16 cellular contexts compared by ENCODE assay signal in the genomic region with DNA sequence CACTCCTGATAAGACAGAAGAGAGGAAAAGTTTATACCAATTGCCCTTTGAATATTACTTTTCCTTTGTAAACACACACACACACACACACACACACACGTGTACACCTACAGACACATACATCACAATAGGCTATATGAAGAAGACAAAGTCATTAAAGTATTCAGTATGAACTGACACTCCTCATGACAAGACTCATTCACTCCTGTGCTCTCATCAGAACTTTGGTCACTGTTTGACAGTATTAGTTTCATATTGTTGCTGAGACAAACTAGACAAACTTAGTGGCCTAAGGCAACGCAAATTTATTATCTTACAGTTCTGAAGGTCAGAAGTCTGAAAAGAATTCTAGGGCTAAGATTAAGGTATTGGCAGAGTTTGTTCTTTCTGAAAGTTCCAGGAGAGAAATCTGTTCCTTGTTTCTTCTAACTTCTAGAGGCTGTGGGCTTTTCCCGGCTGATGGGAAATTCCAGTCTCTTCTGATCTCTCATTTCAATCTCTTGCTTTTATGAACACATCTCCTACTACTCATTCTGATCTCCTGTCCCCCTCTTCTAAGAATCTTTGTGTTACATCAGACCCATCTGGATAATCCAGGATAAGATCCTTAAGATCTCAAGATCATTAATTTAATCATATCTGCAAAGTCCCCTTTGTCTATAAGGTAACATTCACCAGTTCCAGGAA.
DNase-seq lines count a peak whose midpoint lies in the region; ATAC-seq and TF ChIP-seq lines count a peak whose summit lies in the region.
"Had no signal": no experiment of that assay in that cellular context is flagged by ENCODE, and none has a peak within 500 bp of the region (broad histone marks: within the 10 kb centered on the region; RNA-seq: fewer than 3 reads in every experiment).

No MANE protein-coding gene starts in this region.

- H3K27ac ChIP-seq in dorsolateral prefrontal cortex = no peak overlapping the region
- H3K27ac ChIP-seq in uterus = no peak overlapping the region
- H3K27ac ChIP-seq: brain microvascular endothelial cell, heart right ventricle, pancreas, VCaP had no signal

- H3K27me3 Mint-ChIP-seq in endothelial cell (ENCODE audit: unreplicated experiment) = peaks cover 1% of the 10 kb centered on the region

- H3K4me3 ChIP-seq in dorsolateral prefrontal cortex (no peak overlapping the region), uterus (no peak overlapping the region)
- H3K4me3 ChIP-seq: heart right ventricle, pancreas had no signal

- peak overlapping the region; percentile 74 for H3K27ac Mint-ChIP-seq in endothelial cell (ENCODE audit: unreplicated experiment)
- H3K27ac Mint-ChIP-seq: B cell had no signal

- H3K9me3 ChIP-seq in uterus = no peaks in the 10 kb centered on the region
- H3K9me3 ChIP-seq: pancreas had no signal

- ATAC-seq in GM18499 (IDR thresholded peaks at IDR 0.05; ENCODE audit: insufficient read depth, unreplicated experiment) = peak; percentile 46
- peak; percentile 68 for ATAC-seq in GM19463 (IDR thresholded peaks at IDR 0.05; ENCODE audit: unreplicated experiment)
- ATAC-seq in HG03045 (IDR thresholded peaks at IDR 0.05; ENCODE audit: unreplicated experiment) = peak; percentile 74
- ATAC-seq in HG03139 (IDR thresholded peaks at IDR 0.05; ENCODE audit: unreplicated experiment) = no peak
- ATAC-seq: activated T-cell treated with anti-CD3 and anti-CD28 coated beads, Interleukin-2, amount 50 U/mL, for 4 hours; heart right ventricle; pancreas had no signal

- no peaks in the 10 kb centered on the region for H3K36me3 ChIP-seq in uterus
- H3K36me3 ChIP-seq: brain microvascular endothelial cell, heart right ventricle, pancreas had no signal

- intact Hi-C loops in dorsolateral prefrontal cortex (cut with DNase I) (loop anchor here in 1 of 2 donors (10.0 kb wide), 1 partner anchor 164 kb away; no protein-coding TSS in a partner anchor), uterus (cut with DNase I; ENCODE audit: low total_unique reads) (no loop called here)

- no peak for TF ChIP-seq POLR2A in uterus (IDR thresholded peaks at IDR 0.05)

- TF ChIP-seq CTCF in endothelial cell (IDR thresholded peaks at IDR 0.05; ENCODE audit: unreplicated experiment) (no peak), dorsolateral prefrontal cortex (IDR thresholded peaks at IDR 0.05 in 54 of 56, conservative IDR thresholded peaks at IDR 0.05 in 2 of 56; ENCODE audit: low read depth in 1 of 56, partially characterized antibody in 56 of 56) (no peak), uterus (IDR thresholded peaks at IDR 0.05) (no peak)

- H3K4me3 Mint-ChIP-seq in endothelial cell (ENCODE audit: unreplicated experiment) = no peak overlapping the region
- H3K4me3 Mint-ChIP-seq: activated T-cell treated with anti-CD3 and anti-CD28 coated beads, Interleukin-2, amount 50 U/mL, for 4 hours; B cell had no signal

- no peaks in the 10 kb centered on the region for H3K36me3 Mint-ChIP-seq in endothelial cell (ENCODE audit: low read depth, unreplicated experiment)

- no peaks in the 10 kb centered on the region for H3K9me3 Mint-ChIP-seq in endothelial cell (ENCODE audit: unreplicated experiment)
- H3K9me3 Mint-ChIP-seq: activated T-cell treated with anti-CD3 and anti-CD28 coated beads, Interleukin-2, amount 50 U/mL, for 4 hours had no signal

- DNase-seq in endothelial cell (ENCODE audit: low spot score) = no peak
- DNase-seq in dorsolateral prefrontal cortex = no peak
- no peak for DNase-seq in activated CD4-positive, CD25-positive, alpha-beta regulatory T cell (lab: John Stamatoyannopoulos, UW)
- DNase-seq in uterus = no peak
- DNase-seq: activated T-cell treated with anti-CD3 and anti-CD28 coated beads, Interleukin-2, amount 50 U/mL, for 4 hours; brain microvascular endothelial cell; heart right ventricle; mammary epithelial cell; NCI-H1436; pancreas had no signal

- H3K4me1 Mint-ChIP-seq in endothelial cell (ENCODE audit: unreplicated experiment) = peaks cover 32% of the 10 kb centered on the region
- H3K4me1 Mint-ChIP-seq: B cell had no signal

- H3K4me1 ChIP-seq in uterus = no peaks in the 10 kb centered on the region
- H3K4me1 ChIP-seq: pancreas had no signal

- H3K27me3 ChIP-seq in dorsolateral prefrontal cortex (no peaks in the 10 kb centered on the region), uterus (no peaks in the 10 kb centered on the region)
- H3K27me3 ChIP-seq: brain microvascular endothelial cell, heart right ventricle, pancreas had no signal
